In the genomic region with DNA sequence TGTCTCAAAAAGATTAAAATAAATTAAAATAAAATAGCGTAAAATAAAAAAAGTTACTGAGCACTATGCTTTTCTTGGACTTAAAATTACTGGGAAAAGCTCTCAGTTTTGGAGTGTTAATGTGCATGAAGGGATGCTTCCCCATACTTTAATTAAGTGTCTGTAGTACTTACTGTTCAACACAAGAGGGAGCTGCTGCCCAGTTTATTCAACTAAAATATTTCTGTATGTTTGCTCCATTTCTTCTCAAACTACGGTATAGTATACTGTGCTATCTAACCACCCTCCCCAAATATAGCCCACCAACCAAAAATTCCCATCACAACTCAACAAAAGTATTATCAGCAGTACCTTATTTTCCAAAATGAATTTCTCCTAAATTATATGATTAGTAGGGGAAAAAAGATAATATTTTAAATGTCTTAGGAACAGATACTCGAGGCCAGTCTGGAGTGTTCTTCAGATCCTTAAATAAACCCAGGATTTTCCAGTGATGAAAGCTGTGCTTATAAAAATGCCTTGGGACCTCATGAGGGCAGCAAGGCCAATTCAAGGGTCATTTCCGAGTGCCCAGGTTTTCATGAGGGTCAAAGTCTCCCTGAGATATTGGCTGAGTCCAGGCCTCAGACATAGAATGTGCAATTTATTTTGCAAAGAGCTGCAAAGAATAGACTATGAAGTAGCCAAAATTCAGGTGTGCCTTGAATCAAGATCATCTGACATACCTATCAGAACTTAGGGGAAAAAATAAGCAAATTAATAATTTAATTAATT, we compare ENCODE assay signal across 8 cellular contexts.
A peak's percentile ranks its signal among the peaks of the same experiment; 100 is the strongest.
DNase-seq lines count a peak whose midpoint lies in the region; ATAC-seq, FAIRE-seq and TF ChIP-seq lines count a peak whose summit lies in the region.

No MANE protein-coding gene starts in this region.

- H3F3A ChIP-seq in PC-9 (ENCODE audit: insufficient read depth, low read depth), result no peaks in the 10 kb centered on the region

- no peak overlapping the region for H3K27ac ChIP-seq in AG04450 (ENCODE audit: low read depth, low read length)
- H3K27ac ChIP-seq in PC-9, result no peak overlapping the region
- H3K27ac ChIP-seq in coronary artery, result no peak overlapping the region
- no peak overlapping the region for H3K27ac ChIP-seq in lung (ENCODE audit: low read depth in 1 of 2, low read length in 1 of 2)
- no peak overlapping the region for H3K27ac ChIP-seq in aorta (ENCODE audit: low read depth in 1 of 2, low read length in 2 of 2)

- H3K9me3 ChIP-seq in AG04450 (ENCODE audit: control insufficient read depth, insufficient read depth, low read length) (no peaks in the 10 kb centered on the region), PC-9 (ENCODE audit: insufficient read depth, low read depth) (no peaks in the 10 kb centered on the region), lung (ENCODE audit: control insufficient read depth in 2 of 2, insufficient read depth in 1 of 2, low read length in 1 of 2) (peaks cover 0 to under 1% of the 10 kb centered on the region in 2 donors), aorta (ENCODE audit: control insufficient read depth, low read length) (no peaks in the 10 kb centered on the region)

- no peaks in the 10 kb centered on the region for H3K9me2 ChIP-seq in PC-9 (ENCODE audit: insufficient read depth)

- H3K4me1 ChIP-seq in PC-9 (replicated peaks; ENCODE audit: insufficient read depth) (no peaks in the 10 kb centered on the region), lung (ENCODE audit: control insufficient read depth in 2 of 2, insufficient read depth in 2 of 2, low read length in 2 of 2) (no peaks in the 10 kb centered on the region), aorta (ENCODE audit: control insufficient read depth in 1 of 2, insufficient read depth in 2 of 2, low read length in 2 of 2) (no peaks in the 10 kb centered on the region)

- H4K20me1 ChIP-seq in PC-9 (ENCODE audit: insufficient read depth), result no peaks in the 10 kb centered on the region

- TF ChIP-seq CTCF in AG04450 (IDR thresholded peaks at IDR 0.05; ENCODE audit: low read depth, low read length) (peak; percentile 68), PC-9 (conservative IDR thresholded peaks at IDR 0.05) (peak; percentile 97), coronary artery (IDR thresholded peaks at IDR 0.05) (peak; percentile 52), lung (IDR thresholded peaks at IDR 0.05; ENCODE audit: control extremely low read depth, extremely low read depth) (peak; percentile 46)

- no TSS peak for BruUV-seq in PC-9 (replicated peaks; lab: Mats Ljungman, UMichigan)

- H3K4me3 ChIP-seq in AG04450 (ENCODE audit: low read depth, low read length), result no peak overlapping the region
- no peak overlapping the region for H3K4me3 ChIP-seq in PC-9
- no peak overlapping the region for H3K4me3 ChIP-seq in coronary artery
- H3K4me3 ChIP-seq in lung, result no peak overlapping the region
- H3K4me3 ChIP-seq in aorta (ENCODE audit: low read length in 2 of 2), result no peak overlapping the region

- CTCF ChIA-PET in AG04450 (lab: Charles Lee), result interaction anchor here (0.5 to 7.7 kb wide), 60 partner anchors 10 to 1397 kb away, joined by 3 to 146 read pairs (median 4); partner anchors contain the start of genes CHN1 and CHRNA1
- CTCF ChIA-PET in PC-9 (lab: Charles Lee), result interaction anchor here (0.5 to 1.1 kb wide), 5 partner anchors 49 to 1397 kb away, joined by 3 to 11 read pairs (median 5); no protein-coding TSS in a partner anchor

- 29 to 35% methylated on average over 4 of the region's 4 CpGs for WGBS in lung, 2 donors
- 33 to 34% methylated on average over 4 of the region's 4 CpGs for WGBS in aorta, 2 donors

- H3K4me2 ChIP-seq in PC-9, result no peak overlapping the region

- H3K27me3 ChIP-seq in AG04450 (ENCODE audit: control insufficient read depth, insufficient read depth, low read length) (peaks cover 4% of the 10 kb centered on the region), PC-9 (ENCODE audit: insufficient read depth, low read depth) (peaks cover 1% of the 10 kb centered on the region; the same call in 1 of the 2 replicates), lung (ENCODE audit: control insufficient read depth, insufficient read depth) (no peaks in the 10 kb centered on the region), aorta (ENCODE audit: control insufficient read depth in 1 of 2, insufficient read depth in 2 of 2, low read length in 1 of 2) (no peaks in the 10 kb centered on the region)

- ATAC-seq in lung (ENCODE audit: insufficient read depth, low FRiP score) (peak; percentile 54), aorta (ENCODE audit: low FRiP score) (peak; percentile 77), HG03025 (IDR thresholded peaks at IDR 0.05; ENCODE audit: low FRiP score, unreplicated experiment) (no peak)

- peak; percentile 29 for DNase-seq in AG04450 (ENCODE audit: low read depth, low spot score)
- DNase-seq in HuH-7 (ENCODE audit: low spot score), result peak; percentile 56
- peak in 1 of 2 experiments; percentile 12 for DNase-seq in PC-9
- DNase-seq in coronary artery (ENCODE audit: low spot score), result peak; percentile 7
- no peak for DNase-seq in lung (ENCODE audit: low spot score)
- DNase-seq in aorta, result no peak

- no peaks in the 10 kb centered on the region for H3K79me2 ChIP-seq in PC-9 (ENCODE audit: low read depth)

- POLR2A ChIA-PET in AG04450 (lab: Yijun Ruan, JAX), result no interaction called here
- POLR2A ChIA-PET in PC-9 (lab: Charles Lee; ENCODE audit: unreplicated experiment), result interaction anchor here (0.6 to 0.7 kb wide), 2 partner anchors 1547 to 1935 kb away, joined by 3 to 6 read pairs; no protein-coding TSS in a partner anchor

- H3K36me3 ChIP-seq in PC-9 (ENCODE audit: low read depth), result no peaks in the 10 kb centered on the region
- H3K36me3 ChIP-seq in lung (ENCODE audit: control insufficient read depth in 2 of 2, insufficient read depth in 2 of 2, low read length in 2 of 2), result no peaks in the 10 kb centered on the region
- H3K36me3 ChIP-seq in aorta (ENCODE audit: control insufficient read depth in 1 of 2, insufficient read depth in 2 of 2, low read length in 1 of 2), result no peaks in the 10 kb centered on the region

- peak; percentile 83 for FAIRE-seq in G401.6 (lab: Jason Lieb, UNC)

- intact Hi-C loops in PC-9 (cut with micrococcal nuclease; ENCODE audit: unreplicated experiment), result loop anchor here (1.0 to 10.0 kb wide), 5 partner anchors 47 to 1397 kb away; no protein-coding TSS in a partner anchor
- intact Hi-C loops in aorta (cut with DNase I), result no loop called here

- H2AFZ ChIP-seq in PC-9, result no peak overlapping the region

Comparison
In these comparisons a context has a peak if more than half of its experiments do, and no peak if none do; other contexts are left out.
1. DNase-seq: peak in AG04450 (single experiment), HuH-7 (single experiment) and coronary artery (single experiment); none in lung (single experiment) and aorta (0 of 2).
2. CTCF ChIP-seq: peak in every context shown above with its lines; median percentile 97 in PC-9; 68 in AG04450; 52 in coronary artery; 46 in lung.